Comparison of ENCODE assay signal across 15 cellular contexts in genomic region chr12:125140239-125140917, GRCh38. TPM values are rescaled to one million over a fixed set of nuclear protein-coding genes. Genes with fewer than 3 reads are reported as not detected.
DNase-seq lines count a peak whose midpoint lies in the region; ATAC-seq and TF ChIP-seq lines count a peak whose summit lies in the region.
"Had no signal": no experiment of that assay in that cellular context is flagged by ENCODE, and none has a peak within 500 bp of the region (broad histone marks: within the 10 kb centered on the region; RNA-seq: fewer than 3 reads in every experiment).

No MANE protein-coding gene starts in this region.

- no peak overlapping the region for H3K27ac Mint-ChIP-seq in activated T-helper 2 cell treated with anti-CD3 and anti-CD28 coated beads, Interferon-gamma antibody, Interleukin-2, Interleukin-4, amounts not matched to agents 10 μg/mL and 5 μg/mL and 100 μg/mL, durations not matched to agents 14 hours and 24 hours and 36 hours
- H3K27ac Mint-ChIP-seq: activated CD4-positive, alpha-beta memory T cell treated with anti-CD3 and anti-CD28 coated beads for 36 hours; stimulated activated memory B cell treated with anti-CD40 and anti-IgM and Interleukin-4, amounts not matched to agents 10 μg/mL and 1 μg/mL and 100 μg/mL, for 72 hours had no signal

- ATAC-seq in HG03139 (IDR thresholded peaks at IDR 0.05; ENCODE audit: unreplicated experiment) = no peak
- ATAC-seq: activated T-cell treated with anti-CD3 and anti-CD28 coated beads, Interleukin-2, amount 50 U/mL, for 4 hours; stimulated activated memory B cell treated with anti-CD40 and anti-IgM and Interleukin-4, amounts not matched to agents 10 μg/mL and 1 μg/mL and 100 μg/mL, for 72 hours had no signal

- H3F3A ChIP-seq in neural cell (ENCODE audit: insufficient read depth, low read length, poor library complexity, severe bottlenecking) = no peaks in the 10 kb centered on the region

- DNase-seq in ELF-1 (ENCODE audit: low read depth, low spot score) (peak; percentile 47), M059J (ENCODE audit: low read depth) (peak; percentile 59), brain microvascular endothelial cell (no peak), activated gamma-delta T cell (lab: John Stamatoyannopoulos, UW) (no peak), NCI-H774 (lab: John Stamatoyannopoulos, UW) (no peak)
- DNase-seq in activated T-helper 2 cell treated with anti-CD3 and anti-CD28 coated beads, Interferon-gamma antibody, Interleukin-2, Interleukin-4, amounts not matched to agents 10 μg/mL and 5 μg/mL and 100 μg/mL, durations not matched to agents 14 hours and 24 hours and 36 hours (ENCODE audit: low spot score) = no peak
- DNase-seq: activated CD4-positive, alpha-beta memory T cell treated with anti-CD3 and anti-CD28 coated beads for 36 hours; activated T-cell treated with anti-CD3 and anti-CD28 coated beads, Interleukin-2, amount 50 U/mL, for 4 hours; NCI-H1930; NCI-H526 had no signal

- H3K4me3 ChIP-seq in brain microvascular endothelial cell (ENCODE audit: low read depth, low read length) (no peak overlapping the region), neural cell (ENCODE audit: low read length) (peak overlapping the region; percentile 34)
- H3K4me3 ChIP-seq: BLaER1 treated with 17β-estradiol and CSF1 and Interleukin-3, amounts not matched to agents 10 nM and 100 nM; tibial nerve had no signal

- no peaks in the 10 kb centered on the region for H3K4me1 Mint-ChIP-seq in activated T-helper 2 cell treated with anti-CD3 and anti-CD28 coated beads, Interferon-gamma antibody, Interleukin-2, Interleukin-4, amounts not matched to agents 10 μg/mL and 5 μg/mL and 100 μg/mL, durations not matched to agents 14 hours and 24 hours and 36 hours (ENCODE audit: low read depth)
- H3K4me1 Mint-ChIP-seq: stimulated activated memory B cell treated with anti-CD40 and anti-IgM and Interleukin-4, amounts not matched to agents 10 μg/mL and 1 μg/mL and 100 μg/mL, for 72 hours had no signal

- H3K9me3 ChIP-seq in neural cell (ENCODE audit: low read length) = no peaks in the 10 kb centered on the region
- H3K9me3 ChIP-seq: BLaER1 treated with 17β-estradiol and CSF1 and Interleukin-3, amounts not matched to agents 10 nM and 100 nM; tibial nerve had no signal

- H3K27ac ChIP-seq in brain microvascular endothelial cell (peak overlapping the region; percentile 23), neural cell (ENCODE audit: low read length) (peak overlapping the region; percentile 55)
- H3K27ac ChIP-seq: BLaER1 treated with 17β-estradiol and CSF1 and Interleukin-3, amounts not matched to agents 10 nM and 100 nM; tibial nerve had no signal

- no peak overlapping the region for H3K4me3 Mint-ChIP-seq in activated T-helper 2 cell treated with anti-CD3 and anti-CD28 coated beads, Interferon-gamma antibody, Interleukin-2, Interleukin-4, amounts not matched to agents 10 μg/mL and 5 μg/mL and 100 μg/mL, durations not matched to agents 14 hours and 24 hours and 36 hours (ENCODE audit: low read depth)
- H3K4me3 Mint-ChIP-seq: activated CD4-positive, alpha-beta memory T cell treated with anti-CD3 and anti-CD28 coated beads for 36 hours; activated T-cell treated with anti-CD3 and anti-CD28 coated beads, Interleukin-2, amount 50 U/mL, for 4 hours; stimulated activated memory B cell treated with anti-CD40 and anti-IgM and Interleukin-4, amounts not matched to agents 10 μg/mL and 1 μg/mL and 100 μg/mL, for 72 hours had no signal

- in situ Hi-C loops in brain microvascular endothelial cell (cut with HindIII; ENCODE audit: low pct_ligation_motif_present, low sequenced_read_pairs) = no loop called here

- no peaks in the 10 kb centered on the region for H3K79me2 ChIP-seq in neural cell (replicated peaks; ENCODE audit: insufficient read depth, low read length)

- H3K9me2 ChIP-seq in neural cell (ENCODE audit: insufficient read depth, low read length) = no peaks in the 10 kb centered on the region

- H3K36me3 Mint-ChIP-seq in activated T-helper 2 cell treated with anti-CD3 and anti-CD28 coated beads, Interferon-gamma antibody, Interleukin-2, Interleukin-4, amounts not matched to agents 10 μg/mL and 5 μg/mL and 100 μg/mL, durations not matched to agents 14 hours and 24 hours and 36 hours (ENCODE audit: low read depth) = peaks cover 10% of the 10 kb centered on the region

- no peaks in the 10 kb centered on the region for H3K9me3 Mint-ChIP-seq in activated T-helper 2 cell treated with anti-CD3 and anti-CD28 coated beads, Interferon-gamma antibody, Interleukin-2, Interleukin-4, amounts not matched to agents 10 μg/mL and 5 μg/mL and 100 μg/mL, durations not matched to agents 14 hours and 24 hours and 36 hours
- H3K9me3 Mint-ChIP-seq: activated CD4-positive, alpha-beta memory T cell treated with anti-CD3 and anti-CD28 coated beads for 36 hours; activated T-cell treated with anti-CD3 and anti-CD28 coated beads, Interleukin-2, amount 50 U/mL, for 4 hours; stimulated activated memory B cell treated with anti-CD40 and anti-IgM and Interleukin-4, amounts not matched to agents 10 μg/mL and 1 μg/mL and 100 μg/mL, for 72 hours had no signal

- TF ChIP-seq EP300 in neural cell (conservative IDR thresholded peaks at IDR 0.05; ENCODE audit: poor library complexity, severe bottlenecking) = no peak

- H3K36me3 ChIP-seq in brain microvascular endothelial cell (replicated peaks) (no peaks in the 10 kb centered on the region), neural cell (ENCODE audit: insufficient read depth, low read length) (no peaks in the 10 kb centered on the region)

- H3K4me2 ChIP-seq in neural cell (ENCODE audit: low read length) = no peak overlapping the region

- no peaks in the 10 kb centered on the region for H4K20me1 ChIP-seq in neural cell (ENCODE audit: insufficient read depth)

- TF ChIP-seq CTCF in brain microvascular endothelial cell (IDR thresholded peaks at IDR 0.05; ENCODE audit: low read depth, low read length, missing control alignments) (no peak), neural cell (IDR thresholded peaks at IDR 0.05; ENCODE audit: poor library complexity, severe bottlenecking) (no peak)

- peak overlapping the region; percentile 24 for H3K9ac ChIP-seq in neural cell (ENCODE audit: low read length)
- H3K9ac ChIP-seq: BLaER1 treated with 17β-estradiol and CSF1 and Interleukin-3, amounts not matched to agents 10 nM and 100 nM had no signal

- H3K27me3 Mint-ChIP-seq in activated T-helper 2 cell treated with anti-CD3 and anti-CD28 coated beads, Interferon-gamma antibody, Interleukin-2, Interleukin-4, amounts not matched to agents 10 μg/mL and 5 μg/mL and 100 μg/mL, durations not matched to agents 14 hours and 24 hours and 36 hours (ENCODE audit: low read depth) = no peaks in the 10 kb centered on the region
- H3K27me3 Mint-ChIP-seq: activated CD4-positive, alpha-beta memory T cell treated with anti-CD3 and anti-CD28 coated beads for 36 hours; stimulated activated memory B cell treated with anti-CD40 and anti-IgM and Interleukin-4, amounts not matched to agents 10 μg/mL and 1 μg/mL and 100 μg/mL, for 72 hours had no signal

- intact Hi-C loops in activated T-helper 2 cell treated with anti-CD3 and anti-CD28 coated beads, Interferon-gamma antibody, Interleukin-2, Interleukin-4, amounts not matched to agents 10 μg/mL and 5 μg/mL and 100 μg/mL, durations not matched to agents 14 hours and 24 hours and 36 hours (cut with micrococcal nuclease) = no loop called here

- H3K27me3 ChIP-seq in brain microvascular endothelial cell (replicated peaks) = no peaks in the 10 kb centered on the region
- no peaks in the 10 kb centered on the region for H3K27me3 ChIP-seq in neural cell (ENCODE audit: insufficient read depth, low read depth, low read length)
- H3K27me3 ChIP-seq: BLaER1 treated with 17β-estradiol and CSF1 and Interleukin-3, amounts not matched to agents 10 nM and 100 nM; tibial nerve had no signal

- no peak for TF ChIP-seq RAD21 in neural cell (conservative IDR thresholded peaks at IDR 0.05)

- no peak overlapping the region for H2AFZ ChIP-seq in neural cell (ENCODE audit: low read depth, low read length)

TF ChIP-seq in neural cell, 6 proteins besides CTCF, POLR2A, EP300 and RAD21:
- TF ChIP-seq MXI1 (conservative IDR thresholded peaks at IDR 0.05; ENCODE audit: poor library complexity, severe bottlenecking) (no peak), TAF1 (IDR thresholded peaks at IDR 0.05; ENCODE audit: low read depth) (no peak), POLR2AphosphoS5 (IDR thresholded peaks at IDR 0.05) (peak; percentile 38)

RNA-seq across cellular contexts. Expression of gene TMEM132B, which starts 45.8 kb away (rescaled TPM):
- 0.02 TPM in 1 of 2 replicates, not detected in the other for total RNA-seq in M059J (2014; rRNA removed; shearing (Covaris generic))
- 26.3 and 34.0 TPM in 2 replicates for polyA plus RNA-seq in neural cell
- 113 and 114 TPM in 2 replicates for polyA minus RNA-seq in neural cell
- total RNA-seq in activated T-helper 2 cell treated with anti-CD3 and anti-CD28 coated beads, Interferon-gamma antibody, Interleukin-2, Interleukin-4, amounts not matched to agents 10 μg/mL and 5 μg/mL and 100 μg/mL, durations not matched to agents 14 hours and 24 hours and 36 hours = not detected in 2 replicates
- total RNA-seq: activated CD4-positive, alpha-beta memory T cell treated with anti-CD3 and anti-CD28 coated beads for 36 hours had no signal

Comparison
In these comparisons a context has a peak if more than half of its experiments do, and no peak if none do; other contexts are left out.
1. DNase-seq: peak in ELF-1 (single experiment) and M059J (single experiment); none in brain microvascular endothelial cell (single experiment), activated gamma-delta T cell (single experiment), NCI-H774 (single experiment) and activated T-helper 2 cell treated with anti-CD3 and anti-CD28 coated beads, Interferon-gamma antibody, Interleukin-2, Interleukin-4, amounts not matched to agents 10 μg/mL and 5 μg/mL and 100 μg/mL, durations not matched to agents 14 hours and 24 hours and 36 hours (single experiment).